Comparison of ENCODE assay signal across 14 cellular contexts in genomic region chr13:33401238-33401637, GRCh38.
A peak's percentile ranks its signal among the peaks of the same experiment; 100 is the strongest.
DNase-seq lines count a peak whose midpoint lies in the region; FAIRE-seq and TF ChIP-seq lines count a peak whose summit lies in the region.
"Had no signal": no experiment of that assay in that cellular context is flagged by ENCODE, and none has a peak within 500 bp of the region (broad histone marks: within the 10 kb centered on the region; RNA-seq: fewer than 3 reads in every experiment).

No MANE protein-coding gene starts in this region.

- no peaks in the 10 kb centered on the region for H3K36me3 ChIP-seq in endothelial cell of umbilical vein (ENCODE audit: control insufficient read depth in 2 of 2, extremely low read depth in 1 of 2, insufficient read depth in 2 of 2, low read length in 2 of 2)

- H3K9me1 ChIP-seq in endothelial cell of umbilical vein (replicated peaks; ENCODE audit: control insufficient read depth, extremely low read depth, insufficient read depth, low read length), result no peaks in the 10 kb centered on the region

- no peaks in the 10 kb centered on the region for H3K9me3 ChIP-seq in endothelial cell of umbilical vein (replicated peaks; ENCODE audit: control insufficient read depth, insufficient read depth, low read length)

- H3K9ac ChIP-seq in endothelial cell of umbilical vein (replicated peaks; ENCODE audit: extremely low read depth, insufficient read depth, low read length), result no peak overlapping the region

- dilution Hi-C loops in endothelial cell of umbilical vein (cut with MboI; ENCODE audit: extremely low pct_ligation_motif_present, low sequenced_read_pairs), result no loop called here

- H3K79me2 ChIP-seq in endothelial cell of umbilical vein (ENCODE audit: control insufficient read depth, insufficient read depth, low read length), result no peaks in the 10 kb centered on the region

- intact Hi-C loops in endothelial cell of umbilical vein (cut with micrococcal nuclease), result no loop called here

- H3K27ac ChIP-seq in endothelial cell of umbilical vein (ENCODE audit: insufficient read depth, low read depth, low read length) (no peak overlapping the region), coronary artery (no peak overlapping the region), substantia nigra (ENCODE audit: low read depth, low read length, poor library complexity, severe bottlenecking) (no peak overlapping the region)
- H3K27ac ChIP-seq: SK-N-MC had no signal

- no peak overlapping the region for H2AFZ ChIP-seq in endothelial cell of umbilical vein (ENCODE audit: low read depth, low read length)

- POLR2A ChIA-PET in endothelial cell of umbilical vein (lab: Charles Lee), result no interaction called here

- peak; percentile 8 for FAIRE-seq in endothelial cell of umbilical vein (lab: Jason Lieb, UNC)
- FAIRE-seq: GM12892 had no signal

- H3K4me3 ChIP-seq in endothelial cell of umbilical vein (replicated peaks in 1 of 3; ENCODE audit: insufficient read depth in 1 of 3, low read depth in 1 of 3, low read length in 3 of 3), result no peak overlapping the region
- H3K4me3 ChIP-seq in coronary artery, result no peak overlapping the region
- H3K4me3 ChIP-seq: SK-N-MC had no signal

- TF ChIP-seq CTCF in endothelial cell of umbilical vein (IDR thresholded peaks at IDR 0.05; ENCODE audit: extremely low read depth in 1 of 2, insufficient read depth in 1 of 2, low read depth in 1 of 2, low read length in 2 of 2), result no peak
- no peak for TF ChIP-seq CTCF in coronary artery (IDR thresholded peaks at IDR 0.05)

- H3K4me2 ChIP-seq in endothelial cell of umbilical vein (ENCODE audit: insufficient read depth, low read length), result no peak overlapping the region

- no peaks in the 10 kb centered on the region for H3K4me1 ChIP-seq in endothelial cell of umbilical vein (ENCODE audit: control insufficient read depth, extremely low read depth, insufficient read depth, low read length)

- no TSS peak for BruUV-seq in endothelial cell of umbilical vein (replicated peaks; lab: Mats Ljungman, UMichigan)

- CTCF ChIA-PET in endothelial cell of umbilical vein (lab: Charles Lee), result no interaction called here

- no peaks in the 10 kb centered on the region for H3K27me3 ChIP-seq in endothelial cell of umbilical vein (ENCODE audit: control insufficient read depth in 2 of 2, insufficient read depth in 2 of 2, low read length in 2 of 2)

- DNase-seq in DMS153 (lab: John Stamatoyannopoulos, UW), result peak; percentile 54
- no peak for DNase-seq in DMS153 treated with DMSO at 0.1 percent for 48 hours (lab: John Stamatoyannopoulos, UW; ENCODE audit: unreplicated experiment)
- DNase-seq in NCI-H2107 (lab: John Stamatoyannopoulos, UW), result peak; percentile 72
- DNase-seq in endothelial cell of umbilical vein (ENCODE audit: low read depth, low spot score), result peak; percentile 64
- peak; percentile 42 for DNase-seq in renal cortical epithelial cell (ENCODE audit: low read depth)
- DNase-seq in medulla oblongata (ENCODE audit: extremely low spot score), result no peak
- DNase-seq in coronary artery (ENCODE audit: low spot score), result no peak
- no peak for DNase-seq in substantia nigra (lab: John Stamatoyannopoulos, UW)
- DNase-seq: activated CD4-positive, alpha-beta memory T cell treated with anti-CD3 and anti-CD28 coated beads, Interleukin-2, amount 10 ng/mL, durations not matched to agents 7 days and 5 days; cerebellar nuclear complex; immature natural killer cell; NCI-H1930 had no signal

- no peaks in the 10 kb centered on the region for H4K20me1 ChIP-seq in endothelial cell of umbilical vein (replicated peaks; ENCODE audit: control insufficient read depth, extremely low read depth, insufficient read depth, low read length)

- no peak for TF ChIP-seq POLR2A in endothelial cell of umbilical vein (IDR thresholded peaks at IDR 0.05; ENCODE audit: low read depth, low read length)

TF ChIP-seq in endothelial cell of umbilical vein, 7 proteins besides CTCF, POLR2A, EP300 and RAD21:
- TF ChIP-seq EZH2 (IDR thresholded peaks at IDR 0.05; ENCODE audit: borderline replicate concordance, low read depth, low read length, severe bottlenecking) (no peak), MYC (IDR thresholded peaks at IDR 0.05; ENCODE audit: low read depth, low read length) (no peak), MAX (IDR thresholded peaks at IDR 0.05; ENCODE audit: insufficient read depth, insufficient read length) (no peak), GATA2 (IDR thresholded peaks at IDR 0.05; ENCODE audit: insufficient read depth, insufficient read length, low read depth, low read length) (no peak), JUN (IDR thresholded peaks at IDR 0.05; ENCODE audit: borderline replicate concordance, insufficient read depth, insufficient read length, low read depth) (no peak), POLR2AphosphoS5 (IDR thresholded peaks at IDR 0.05; ENCODE audit: insufficient read depth, low read depth, low read length) (no peak)

Comparison
In these comparisons a context has a peak if more than half of its experiments do, and no peak if none do; other contexts are left out.
1. DNase-seq: peak in DMS153 (single experiment), NCI-H2107 (single experiment), endothelial cell of umbilical vein (single experiment) and renal cortical epithelial cell (single experiment); none in DMS153 treated with DMSO at 0.1 percent for 48 hours (single experiment), medulla oblongata (single experiment), coronary artery (single experiment) and substantia nigra (0 of 49).